In the genomic region with DNA sequence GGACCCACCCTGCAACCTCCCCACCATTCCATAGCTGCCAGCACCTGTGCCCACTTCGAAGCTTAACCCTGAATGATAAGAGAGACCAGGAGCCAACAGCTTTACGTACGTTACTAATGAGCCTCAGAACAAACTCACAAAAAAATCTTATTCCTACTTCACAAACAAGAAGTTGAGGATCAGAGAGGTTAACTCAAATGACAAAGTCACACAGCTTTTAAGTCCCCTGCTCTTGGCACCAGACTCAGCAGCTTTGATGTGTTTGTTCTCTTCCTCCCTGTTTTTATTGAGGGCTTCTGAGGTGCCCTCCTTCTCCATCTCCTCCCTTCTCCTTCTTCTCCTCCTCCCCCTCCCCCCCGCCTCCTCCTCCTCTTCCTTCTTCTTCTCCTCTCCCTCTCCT, we compare ENCODE assay signal across 17 cellular contexts.
DNase-seq lines count a peak whose midpoint lies in the region; ATAC-seq, FAIRE-seq and TF ChIP-seq lines count a peak whose summit lies in the region.
"Had no signal": no experiment of that assay in that cellular context is flagged by ENCODE, and none has a peak within 500 bp of the region (broad histone marks: within the 10 kb centered on the region; RNA-seq: fewer than 3 reads in every experiment).

No MANE protein-coding gene starts in this region.

- no peak for DNase-seq in activated T-cell treated with anti-CD3 and anti-CD28 coated beads, Interleukin-2, amount 50 U/mL, for 24 hours
- DNase-seq in activated T-cell treated with anti-CD3 and anti-CD28 coated beads for 4 hours = no peak
- DNase-seq in GM18507 (ENCODE audit: extremely low spot score, insufficient read length, low read depth) = no peak
- no peak for DNase-seq in activated naive CD8-positive, alpha-beta T cell treated with anti-CD3 and anti-CD28 coated beads for 36 hours
- no peak for DNase-seq in stimulated activated effector memory CD8-positive, alpha-beta T cell treated with anti-CD3 and anti-CD28 coated beads, Interleukin-12 subunit alpha, Interleukin-12 subunit beta, amount 100 ng/mL, for 72 hours (ENCODE audit: low spot score in 2 of 2)
- no peak for DNase-seq in left lobe of liver (ENCODE audit: low spot score)
- no peak for DNase-seq in activated gamma-delta T cell treated with Interleukin-2 at 50 U/mL for 16 hours
- DNase-seq: cerebellar nuclear complex; Kasumi-1; left cardiac atrium; NCI-H1105 treated with DMSO at 0.1 percent for 48 hours; NCI-H526; stimulated activated CD4-positive, alpha-beta T cell treated with anti-CD3 and anti-CD28 coated beads, Interleukin-1b, Interleukin-23, amount 100 ng/mL, for 48 hours had no signal

- no peaks in the 10 kb centered on the region for H3K36me3 Mint-ChIP-seq in activated T-cell treated with anti-CD3 and anti-CD28 coated beads, Interleukin-2, amount 50 U/mL, for 24 hours (ENCODE audit: low read depth)
- no peaks in the 10 kb centered on the region for H3K36me3 Mint-ChIP-seq in activated naive CD8-positive, alpha-beta T cell treated with anti-CD3 and anti-CD28 coated beads for 36 hours
- H3K36me3 Mint-ChIP-seq in stimulated activated effector memory CD8-positive, alpha-beta T cell treated with anti-CD3 and anti-CD28 coated beads, Interleukin-12 subunit alpha, Interleukin-12 subunit beta, amount 100 ng/mL, for 72 hours = no peaks in the 10 kb centered on the region

- no peaks in the 10 kb centered on the region for H3K9me3 Mint-ChIP-seq in activated T-cell treated with anti-CD3 and anti-CD28 coated beads, Interleukin-2, amount 50 U/mL, for 24 hours
- no peaks in the 10 kb centered on the region for H3K9me3 Mint-ChIP-seq in activated naive CD8-positive, alpha-beta T cell treated with anti-CD3 and anti-CD28 coated beads for 36 hours
- H3K9me3 Mint-ChIP-seq in stimulated activated effector memory CD8-positive, alpha-beta T cell treated with anti-CD3 and anti-CD28 coated beads, Interleukin-12 subunit alpha, Interleukin-12 subunit beta, amount 100 ng/mL, for 72 hours = no peaks in the 10 kb centered on the region

- peaks cover 26% of the 10 kb centered on the region for H3K4me1 Mint-ChIP-seq in activated T-cell treated with anti-CD3 and anti-CD28 coated beads, Interleukin-2, amount 50 U/mL, for 24 hours (ENCODE audit: low read depth)
- peaks cover 24% of the 10 kb centered on the region for H3K4me1 Mint-ChIP-seq in activated naive CD8-positive, alpha-beta T cell treated with anti-CD3 and anti-CD28 coated beads for 36 hours
- peaks cover 23% of the 10 kb centered on the region for H3K4me1 Mint-ChIP-seq in stimulated activated effector memory CD8-positive, alpha-beta T cell treated with anti-CD3 and anti-CD28 coated beads, Interleukin-12 subunit alpha, Interleukin-12 subunit beta, amount 100 ng/mL, for 72 hours

- FAIRE-seq in GM18507 (lab: Jason Lieb, UNC) = peak; percentile 31
- FAIRE-seq: astrocyte, H54, urothelium cell line had no signal

- H3K4me3 Mint-ChIP-seq in activated T-cell treated with anti-CD3 and anti-CD28 coated beads, Interleukin-2, amount 50 U/mL, for 24 hours = no peak overlapping the region
- H3K4me3 Mint-ChIP-seq in activated naive CD8-positive, alpha-beta T cell treated with anti-CD3 and anti-CD28 coated beads for 36 hours = peak overlapping the region; percentile 65
- peak overlapping the region; percentile 64 for H3K4me3 Mint-ChIP-seq in stimulated activated effector memory CD8-positive, alpha-beta T cell treated with anti-CD3 and anti-CD28 coated beads, Interleukin-12 subunit alpha, Interleukin-12 subunit beta, amount 100 ng/mL, for 72 hours

- TF ChIP-seq POLR2A in GM18505 (IDR thresholded peaks at IDR 0.05; ENCODE audit: borderline replicate concordance, extremely low read depth, insufficient read depth, insufficient read length) = no peak

- H3K27ac Mint-ChIP-seq in activated T-cell treated with anti-CD3 and anti-CD28 coated beads, Interleukin-2, amount 50 U/mL, for 24 hours = peak overlapping the region; percentile 92
- peak overlapping the region; percentile 83 for H3K27ac Mint-ChIP-seq in activated naive CD8-positive, alpha-beta T cell treated with anti-CD3 and anti-CD28 coated beads for 36 hours
- H3K27ac Mint-ChIP-seq in stimulated activated effector memory CD8-positive, alpha-beta T cell treated with anti-CD3 and anti-CD28 coated beads, Interleukin-12 subunit alpha, Interleukin-12 subunit beta, amount 100 ng/mL, for 72 hours = peak overlapping the region; percentile 93

- H3K27me3 Mint-ChIP-seq in activated T-cell treated with anti-CD3 and anti-CD28 coated beads, Interleukin-2, amount 50 U/mL, for 24 hours = no peaks in the 10 kb centered on the region
- H3K27me3 Mint-ChIP-seq in activated naive CD8-positive, alpha-beta T cell treated with anti-CD3 and anti-CD28 coated beads for 36 hours = no peaks in the 10 kb centered on the region

- ATAC-seq in stimulated activated effector memory CD8-positive, alpha-beta T cell treated with anti-CD3 and anti-CD28 coated beads, Interleukin-12 subunit alpha, Interleukin-12 subunit beta, amount 100 ng/mL, for 72 hours = no peak
- no peak for ATAC-seq in left lobe of liver
- ATAC-seq in GM18505 (IDR thresholded peaks at IDR 0.05; ENCODE audit: unreplicated experiment) = no peak
